8 cellular contexts compared by ENCODE assay signal in genomic region chr17:16363749-16364536, GRCh38. TPM values are rescaled to one million over a fixed set of nuclear protein-coding genes. Genes with fewer than 3 reads are reported as not detected.
DNase-seq lines count a peak whose midpoint lies in the region; ATAC-seq and TF ChIP-seq lines count a peak whose summit lies in the region.

No MANE protein-coding gene starts in this region.

- H3K36me3 Mint-ChIP-seq in CD4-positive, alpha-beta memory T cell: no peaks in the 10 kb centered on the region

- no peaks in the 10 kb centered on the region for H3K79me2 ChIP-seq in MM.1S (ENCODE audit: low read length)

- CTCF ChIA-PET in CD4-positive, alpha-beta memory T cell (lab: Charles Lee; ENCODE audit: partially characterized antibody): interaction anchor here (0.6 to 6.7 kb wide), 51 partner anchors 8 to 282 kb away, joined by 3 to 150 read pairs (median 4); partner anchors contain the start of genes CENPV, TRPV2 and UBB

- POLR2A ChIA-PET in CD4-positive, alpha-beta memory T cell (lab: Charles Lee; ENCODE audit: partially characterized antibody): interaction anchor here (0.6 to 2.3 kb wide), 9 partner anchors 11 to 172 kb away, joined by 3 to 13 read pairs (median 4); partner anchors contain the start of genes CENPV, TRPV2 and UBB

- H3K4me3 ChIP-seq in CD4-positive, alpha-beta memory T cell (ENCODE audit: low read length in 2 of 2): no peak overlapping the region
- H3K4me3 ChIP-seq in MM.1S (ENCODE audit: low read length): no peak overlapping the region

- H2AFZ ChIP-seq in MM.1S (ENCODE audit: low read length): no peak overlapping the region

- peak; percentile 58 to 69 (median 62) for DNase-seq in CD4-positive, alpha-beta memory T cell
- DNase-seq in MM.1S (peak; percentile 69), SKM-1 (lab: John Stamatoyannopoulos, UW; ENCODE audit: unreplicated experiment) (peak; percentile 43), Right ventricle myocardium superior (peak; percentile 80), putamen (ENCODE audit: low spot score) (peak; percentile 71)
- DNase-seq in activated naive CD4-positive, alpha-beta T cell treated with anti-CD3 and anti-CD28 coated beads, Interleukin-2, amount 50 U/mL, for 16 hours: peak; percentile 76

- peak; percentile 96 for TF ChIP-seq CTCF in MM.1S (IDR thresholded peaks at IDR 0.05; ENCODE audit: low read length)

- H3K27ac Mint-ChIP-seq in CD4-positive, alpha-beta memory T cell: peak overlapping the region in 2 of 7 donors; percentile 42 to 43

- H4K20me1 ChIP-seq in MM.1S (ENCODE audit: insufficient read depth, low read length): no peaks in the 10 kb centered on the region

- no peaks in the 10 kb centered on the region for H3K27me3 Mint-ChIP-seq in CD4-positive, alpha-beta memory T cell

- peaks cover 0 to 12% (median 2%) of the 10 kb centered on the region in 4 donors for H3K4me1 Mint-ChIP-seq in CD4-positive, alpha-beta memory T cell

- no peaks in the 10 kb centered on the region for H3K9me2 ChIP-seq in MM.1S (replicated peaks; ENCODE audit: insufficient read depth, low read length)

- no peak overlapping the region for H3K9ac ChIP-seq in MM.1S (ENCODE audit: low read length)

- no peak overlapping the region for H3K27ac ChIP-seq in CD4-positive, alpha-beta memory T cell (ENCODE audit: low read depth, low read length)
- H3K27ac ChIP-seq in MM.1S (ENCODE audit: low read length): no peak overlapping the region

- no peaks in the 10 kb centered on the region for H3K9me3 Mint-ChIP-seq in CD4-positive, alpha-beta memory T cell

- H3K4me2 ChIP-seq in MM.1S (ENCODE audit: low read depth, low read length): no peak overlapping the region

- intact Hi-C loops in CD4-positive, alpha-beta memory T cell (cut with micrococcal nuclease): loop anchor here (1.0 kb wide), 2 partner anchors 51 to 157 kb away; partner anchors contain the start of gene TRPV2
- intact Hi-C loops in Right ventricle myocardium superior (cut with DNase I): no loop called here

- no peaks in the 10 kb centered on the region for H3K27me3 ChIP-seq in CD4-positive, alpha-beta memory T cell (ENCODE audit: insufficient read depth, low read length)
- no peaks in the 10 kb centered on the region for H3K27me3 ChIP-seq in MM.1S (replicated peaks; ENCODE audit: insufficient read depth, low read length)

- H3K9me3 ChIP-seq in CD4-positive, alpha-beta memory T cell (ENCODE audit: control insufficient read depth in 1 of 2, low read length in 2 of 2): no peaks in the 10 kb centered on the region
- H3K9me3 ChIP-seq in MM.1S (replicated peaks; ENCODE audit: insufficient read depth, low read length): no peaks in the 10 kb centered on the region

- no peaks in the 10 kb centered on the region for H3K4me1 ChIP-seq in CD4-positive, alpha-beta memory T cell (ENCODE audit: insufficient read depth, low read length)
- H3K4me1 ChIP-seq in MM.1S (ENCODE audit: low read length): no peaks in the 10 kb centered on the region

- ATAC-seq in GM21515 (IDR thresholded peaks at IDR 0.05; ENCODE audit: unreplicated experiment): peak; percentile 68
- ATAC-seq in Right ventricle myocardium superior (ENCODE audit: poor library complexity): peak; percentile 90
- no peak for ATAC-seq in HG03457 (IDR thresholded peaks at IDR 0.05; ENCODE audit: unreplicated experiment)

- no peaks in the 10 kb centered on the region for H3F3A ChIP-seq in MM.1S (ENCODE audit: insufficient read depth, low read length)

- H3K36me3 ChIP-seq in CD4-positive, alpha-beta memory T cell (ENCODE audit: insufficient read depth, low read length): no peaks in the 10 kb centered on the region
- H3K36me3 ChIP-seq in MM.1S (replicated peaks; ENCODE audit: insufficient read depth, low read length): no peaks in the 10 kb centered on the region

- H3K4me3 Mint-ChIP-seq in CD4-positive, alpha-beta memory T cell: no peak overlapping the region

RNA-seq across cellular contexts. Expression of gene CENPV, which starts 10.7 kb away (rescaled TPM):
- 1 to 10 TPM; 8.4 to 8.6 TPM for total RNA-seq in CD4-positive, alpha-beta memory T cell
- polyA plus RNA-seq in CD4-positive, alpha-beta memory T cell: 10 to 100 TPM; 11.3 to 18.1 TPM
- total RNA-seq in Right ventricle myocardium superior: 11.9 TPM

RNA-seq across cellular contexts. Expression of gene UBB, which starts 16.9 kb away (rescaled TPM):
- 100 to 1,000 TPM; 523 to 560 TPM for total RNA-seq in CD4-positive, alpha-beta memory T cell
- 1,000 to 10,000 TPM; 1,629 to 1,970 TPM for polyA plus RNA-seq in CD4-positive, alpha-beta memory T cell
- total RNA-seq in Right ventricle myocardium superior: 1,408 TPM

RNA-seq across cellular contexts. Expression of gene TRPV2, which starts 51.4 kb away (rescaled TPM):
- 100 to 1,000 TPM in 1 of 2 experiments, 10 to 100 TPM in 1; 95.0 to 101 TPM for total RNA-seq in CD4-positive, alpha-beta memory T cell
- 100 to 1,000 TPM; 118 to 127 TPM for polyA plus RNA-seq in CD4-positive, alpha-beta memory T cell
- total RNA-seq in Right ventricle myocardium superior: 10.3 TPM
